1 cellular context compared by ENCODE assay signal in the genomic region with DNA sequence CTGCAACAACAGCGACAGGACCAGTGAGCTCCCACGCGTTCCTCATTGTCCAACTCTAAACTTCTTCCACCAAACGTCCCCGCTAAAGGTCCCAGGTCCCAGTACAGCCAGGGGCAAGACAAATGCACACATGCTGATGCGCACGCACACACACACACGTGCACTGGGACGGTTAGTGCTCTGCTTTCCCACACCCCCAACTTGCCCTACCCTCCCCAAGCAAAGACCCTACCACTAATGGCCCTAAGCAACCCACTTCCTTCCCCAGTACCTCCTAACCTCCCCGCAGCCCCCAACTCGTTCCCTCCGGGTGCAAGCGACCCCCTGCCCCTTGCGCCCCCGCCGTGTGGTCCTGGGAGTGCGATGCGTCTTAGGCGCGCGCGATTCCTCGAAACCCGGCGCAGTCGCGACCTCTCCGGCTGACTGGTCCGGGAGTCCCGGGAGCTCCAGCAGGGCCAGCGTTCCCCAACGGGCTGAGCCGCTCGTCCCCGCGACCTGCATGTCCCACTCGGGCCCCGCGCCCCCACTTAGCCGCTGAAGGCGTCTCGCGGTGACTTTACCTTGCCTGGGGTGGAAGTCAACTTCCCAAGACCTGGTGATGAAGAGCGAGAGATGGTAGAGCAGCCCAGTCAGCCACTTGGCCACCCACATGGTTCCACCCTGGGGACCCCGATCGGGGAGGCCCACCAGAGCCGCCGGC.
A peak's percentile ranks its signal among the peaks of the same experiment; 100 is the strongest.
TF ChIP-seq lines count a peak whose summit lies in the region.

No MANE protein-coding gene starts in this region.

TF ChIP-seq in WTC11, 78 proteins besides CTCF, POLR2A, EP300 and RAD21 (continued from another document):
- TF ChIP-seq, protein P1, sequence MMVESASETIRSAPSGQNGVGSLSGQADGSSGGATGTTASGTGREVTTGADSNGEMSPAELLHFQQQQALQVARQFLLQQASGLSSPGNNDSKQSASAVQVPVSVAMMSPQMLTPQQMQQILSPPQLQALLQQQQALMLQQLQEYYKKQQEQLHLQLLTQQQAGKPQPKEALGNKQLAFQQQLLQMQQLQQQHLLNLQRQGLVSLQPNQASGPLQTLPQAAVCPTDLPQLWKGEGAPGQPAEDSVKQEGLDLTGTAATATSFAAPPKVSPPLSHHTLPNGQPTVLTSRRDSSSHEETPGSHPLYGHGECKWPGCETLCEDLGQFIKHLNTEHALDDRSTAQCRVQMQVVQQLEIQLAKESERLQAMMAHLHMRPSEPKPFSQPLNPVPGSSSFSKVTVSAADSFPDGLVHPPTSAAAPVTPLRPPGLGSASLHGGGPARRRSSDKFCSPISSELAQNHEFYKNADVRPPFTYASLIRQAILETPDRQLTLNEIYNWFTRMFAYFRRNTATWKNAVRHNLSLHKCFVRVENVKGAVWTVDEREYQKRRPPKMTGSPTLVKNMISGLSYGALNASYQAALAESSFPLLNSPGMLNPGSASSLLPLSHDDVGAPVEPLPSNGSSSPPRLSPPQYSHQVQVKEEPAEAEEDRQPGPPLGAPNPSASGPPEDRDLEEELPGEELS (CRISPR knock-in tag; IDR thresholded peaks at IDR 0.05) = peak; percentile 69
- TF ChIP-seq ZNF423 (CRISPR knock-in tag; IDR thresholded peaks at IDR 0.05) (no peak), PRRX2 (CRISPR knock-in tag; IDR thresholded peaks at IDR 0.05) (no peak), FOXK1 (CRISPR knock-in tag; IDR thresholded peaks at IDR 0.05) (0 out of 2 replicates have a peak, but pooled peaks have one; percentile 14), OVOL2 (CRISPR knock-in tag; IDR thresholded peaks at IDR 0.05; ENCODE audit: borderline replicate concordance) (no peak), ZNF138 (CRISPR knock-in tag; conservative IDR thresholded peaks at IDR 0.05) (no peak), SP1 (CRISPR knock-in tag; conservative IDR thresholded peaks at IDR 0.05) (no peak), CREM (CRISPR knock-in tag; IDR thresholded peaks at IDR 0.05) (no peak), ETV6 (CRISPR knock-in tag; IDR thresholded peaks at IDR 0.05) (no peak), TCF7 (CRISPR knock-in tag; IDR thresholded peaks at IDR 0.05; ENCODE audit: low read depth) (0 out of 2 replicates have a peak, but pooled peaks have one; percentile 20)
- TF ChIP-seq, protein P2, sequence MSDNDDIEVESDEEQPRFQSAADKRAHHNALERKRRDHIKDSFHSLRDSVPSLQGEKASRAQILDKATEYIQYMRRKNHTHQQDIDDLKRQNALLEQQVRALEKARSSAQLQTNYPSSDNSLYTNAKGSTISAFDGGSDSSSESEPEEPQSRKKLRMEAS (CRISPR knock-in tag; IDR thresholded peaks at IDR 0.05) = peak; percentile 55
- TF ChIP-seq, protein P3, sequence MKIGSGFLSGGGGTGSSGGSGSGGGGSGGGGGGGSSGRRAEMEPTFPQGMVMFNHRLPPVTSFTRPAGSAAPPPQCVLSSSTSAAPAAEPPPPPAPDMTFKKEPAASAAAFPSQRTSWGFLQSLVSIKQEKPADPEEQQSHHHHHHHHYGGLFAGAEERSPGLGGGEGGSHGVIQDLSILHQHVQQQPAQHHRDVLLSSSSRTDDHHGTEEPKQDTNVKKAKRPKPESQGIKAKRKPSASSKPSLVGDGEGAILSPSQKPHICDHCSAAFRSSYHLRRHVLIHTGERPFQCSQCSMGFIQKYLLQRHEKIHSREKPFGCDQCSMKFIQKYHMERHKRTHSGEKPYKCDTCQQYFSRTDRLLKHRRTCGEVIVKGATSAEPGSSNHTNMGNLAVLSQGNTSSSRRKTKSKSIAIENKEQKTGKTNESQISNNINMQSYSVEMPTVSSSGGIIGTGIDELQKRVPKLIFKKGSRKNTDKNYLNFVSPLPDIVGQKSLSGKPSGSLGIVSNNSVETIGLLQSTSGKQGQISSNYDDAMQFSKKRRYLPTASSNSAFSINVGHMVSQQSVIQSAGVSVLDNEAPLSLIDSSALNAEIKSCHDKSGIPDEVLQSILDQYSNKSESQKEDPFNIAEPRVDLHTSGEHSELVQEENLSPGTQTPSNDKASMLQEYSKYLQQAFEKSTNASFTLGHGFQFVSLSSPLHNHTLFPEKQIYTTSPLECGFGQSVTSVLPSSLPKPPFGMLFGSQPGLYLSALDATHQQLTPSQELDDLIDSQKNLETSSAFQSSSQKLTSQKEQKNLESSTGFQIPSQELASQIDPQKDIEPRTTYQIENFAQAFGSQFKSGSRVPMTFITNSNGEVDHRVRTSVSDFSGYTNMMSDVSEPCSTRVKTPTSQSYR (CRISPR knock-in tag; IDR thresholded peaks at IDR 0.05) = no peak
- TF ChIP-seq, protein P4, sequence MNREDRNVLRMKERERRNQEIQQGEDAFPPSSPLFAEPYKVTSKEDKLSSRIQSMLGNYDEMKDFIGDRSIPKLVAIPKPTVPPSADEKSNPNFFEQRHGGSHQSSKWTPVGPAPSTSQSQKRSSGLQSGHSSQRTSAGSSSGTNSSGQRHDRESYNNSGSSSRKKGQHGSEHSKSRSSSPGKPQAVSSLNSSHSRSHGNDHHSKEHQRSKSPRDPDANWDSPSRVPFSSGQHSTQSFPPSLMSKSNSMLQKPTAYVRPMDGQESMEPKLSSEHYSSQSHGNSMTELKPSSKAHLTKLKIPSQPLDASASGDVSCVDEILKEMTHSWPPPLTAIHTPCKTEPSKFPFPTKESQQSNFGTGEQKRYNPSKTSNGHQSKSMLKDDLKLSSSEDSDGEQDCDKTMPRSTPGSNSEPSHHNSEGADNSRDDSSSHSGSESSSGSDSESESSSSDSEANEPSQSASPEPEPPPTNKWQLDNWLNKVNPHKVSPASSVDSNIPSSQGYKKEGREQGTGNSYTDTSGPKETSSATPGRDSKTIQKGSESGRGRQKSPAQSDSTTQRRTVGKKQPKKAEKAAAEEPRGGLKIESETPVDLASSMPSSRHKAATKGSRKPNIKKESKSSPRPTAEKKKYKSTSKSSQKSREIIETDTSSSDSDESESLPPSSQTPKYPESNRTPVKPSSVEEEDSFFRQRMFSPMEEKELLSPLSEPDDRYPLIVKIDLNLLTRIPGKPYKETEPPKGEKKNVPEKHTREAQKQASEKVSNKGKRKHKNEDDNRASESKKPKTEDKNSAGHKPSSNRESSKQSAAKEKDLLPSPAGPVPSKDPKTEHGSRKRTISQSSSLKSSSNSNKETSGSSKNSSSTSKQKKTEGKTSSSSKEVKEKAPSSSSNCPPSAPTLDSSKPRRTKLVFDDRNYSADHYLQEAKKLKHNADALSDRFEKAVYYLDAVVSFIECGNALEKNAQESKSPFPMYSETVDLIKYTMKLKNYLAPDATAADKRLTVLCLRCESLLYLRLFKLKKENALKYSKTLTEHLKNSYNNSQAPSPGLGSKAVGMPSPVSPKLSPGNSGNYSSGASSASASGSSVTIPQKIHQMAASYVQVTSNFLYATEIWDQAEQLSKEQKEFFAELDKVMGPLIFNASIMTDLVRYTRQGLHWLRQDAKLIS (CRISPR knock-in tag; IDR thresholded peaks at IDR 0.05; ENCODE audit: borderline replicate concordance) = peak; percentile 15; the same call in 1 of the 2 replicates
- TF ChIP-seq, protein P5, sequence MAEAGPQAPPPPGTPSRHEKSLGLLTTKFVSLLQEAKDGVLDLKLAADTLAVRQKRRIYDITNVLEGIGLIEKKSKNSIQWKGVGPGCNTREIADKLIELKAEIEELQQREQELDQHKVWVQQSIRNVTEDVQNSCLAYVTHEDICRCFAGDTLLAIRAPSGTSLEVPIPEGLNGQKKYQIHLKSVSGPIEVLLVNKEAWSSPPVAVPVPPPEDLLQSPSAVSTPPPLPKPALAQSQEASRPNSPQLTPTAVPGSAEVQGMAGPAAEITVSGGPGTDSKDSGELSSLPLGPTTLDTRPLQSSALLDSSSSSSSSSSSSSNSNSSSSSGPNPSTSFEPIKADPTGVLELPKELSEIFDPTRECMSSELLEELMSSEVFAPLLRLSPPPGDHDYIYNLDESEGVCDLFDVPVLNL (CRISPR knock-in tag; IDR thresholded peaks at IDR 0.05; ENCODE audit: borderline replicate concordance, low read depth) = no peak
